ENCODE assay signal across 9 cellular contexts in the genomic region with DNA sequence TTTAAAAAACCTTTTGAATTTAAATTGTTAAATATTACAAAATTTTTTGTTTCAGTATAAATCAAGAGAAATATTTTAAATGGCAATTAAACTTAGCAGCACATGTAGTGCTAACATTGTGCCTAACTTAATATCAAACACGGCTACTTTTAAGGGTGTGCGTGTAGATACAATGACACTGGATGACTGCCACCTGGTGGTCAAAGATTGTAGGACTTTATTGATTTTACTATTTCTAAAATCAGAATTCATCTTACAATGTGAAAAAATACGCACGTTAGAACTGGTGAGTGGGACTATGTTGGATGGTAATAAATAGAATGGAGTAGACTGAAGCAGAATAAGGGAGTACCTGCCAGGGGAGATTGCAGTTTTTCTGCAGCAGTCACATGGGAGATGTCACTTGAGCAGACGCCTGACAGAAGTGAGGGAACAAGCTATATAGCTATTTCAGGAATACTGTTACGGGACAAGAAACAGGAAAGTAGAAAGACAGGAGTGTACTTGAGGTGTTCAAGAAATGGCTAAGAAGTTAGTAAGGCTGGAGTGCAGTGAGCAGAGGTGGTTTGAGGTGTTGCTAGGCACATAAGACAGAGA. TPM values are rescaled to one million over a fixed set of nuclear protein-coding genes. Genes with fewer than 3 reads are reported as not detected.
DNase-seq lines count a peak whose midpoint lies in the region; TF ChIP-seq lines count a peak whose summit lies in the region.
"Had no signal": no experiment of that assay in that cellular context is flagged by ENCODE, and none has a peak within 500 bp of the region (broad histone marks: within the 10 kb centered on the region; RNA-seq: fewer than 3 reads in every experiment).

No MANE protein-coding gene starts in this region.

- H3K79me2 ChIP-seq in SK-N-SH (ENCODE audit: insufficient read depth), result no peaks in the 10 kb centered on the region

- H3K4me2 ChIP-seq in SK-N-SH, result no peak overlapping the region
- H3K4me2 ChIP-seq: BLaER1 treated with 17β-estradiol and CSF1 and Interleukin-3, amounts not matched to agents 10 nM and 100 nM had no signal

- peaks cover 7% of the 10 kb centered on the region; the same call in 1 of the 2 replicates for H4K20me1 ChIP-seq in SK-N-SH (ENCODE audit: insufficient read depth)

- DNase-seq in NCI-H2171 treated with DMSO at 0.1 percent for 48 hours (lab: John Stamatoyannopoulos, UW) (peak; percentile 10), NCI-H2171 (lab: John Stamatoyannopoulos, UW) (no peak), SK-N-SH (peak; percentile 59), cardiac fibroblast (ENCODE audit: low read depth in 2 of 2) (peak; percentile 68 to 74), kidney glomerular epithelial cell (lab: John Stamatoyannopoulos, UW) (peak; percentile 1)
- DNase-seq in stimulated activated CD4-positive, alpha-beta T cell treated with anti-CD3 and anti-CD28 coated beads, TNF-alpha, amount 100 ng/mL, for 1 hour (ENCODE audit: low read depth in 3 of 3, low spot score in 1 of 3), result peak in 2 of 3 donors; percentile 9 to 11
- DNase-seq in NK-92 treated with Interleukin-12 subunit alpha and Interleukin-12 subunit beta, amount 100 ng/mL, for 24 hours (lab: John Stamatoyannopoulos, UW), result no peak

- H3K27me3 ChIP-seq in SK-N-SH (ENCODE audit: insufficient read depth), result no peaks in the 10 kb centered on the region
- H3K27me3 ChIP-seq: BLaER1 treated with 17β-estradiol and CSF1 and Interleukin-3, amounts not matched to agents 10 nM and 100 nM had no signal

- TF ChIP-seq RAD21 in Ishikawa (IDR thresholded peaks at IDR 0.05; ENCODE audit: low read depth) (peak; percentile 68), SK-N-SH (IDR thresholded peaks at IDR 0.05; ENCODE audit: low read length) (peak; percentile 79)

- CTCF ChIA-PET in SK-N-SH (lab: Yijun Ruan, JAX), result interaction anchor here (0.6 to 7.9 kb wide), 48 partner anchors 9 to 447 kb away, joined by 3 to 115 read pairs (median 4); partner anchors contain the start of gene DGAT2

- no peaks in the 10 kb centered on the region for H3K9me3 ChIP-seq in SK-N-SH
- H3K9me3 ChIP-seq: BLaER1 treated with 17β-estradiol and CSF1 and Interleukin-3, amounts not matched to agents 10 nM and 100 nM had no signal

- 26% methylated on average over 6 of the region's 6 CpGs for WGBS in SK-N-SH (ENCODE audit: low lambda C conversion rate)

- no peak overlapping the region for H3K9ac ChIP-seq in SK-N-SH
- H3K9ac ChIP-seq: BLaER1 treated with 17β-estradiol and CSF1 and Interleukin-3, amounts not matched to agents 10 nM and 100 nM had no signal

- H3F3A ChIP-seq in SK-N-SH (replicated peaks; ENCODE audit: insufficient read depth), result no peaks in the 10 kb centered on the region

- no peaks in the 10 kb centered on the region for H3K36me3 ChIP-seq in SK-N-SH (replicated peaks in 1 of 2; ENCODE audit: control insufficient read depth in 1 of 2, insufficient read depth in 2 of 2, low read length in 1 of 2)

- TF ChIP-seq CTCF in SK-N-SH (IDR thresholded peaks at IDR 0.05) (peak; percentile 83), cardiac fibroblast (IDR thresholded peaks at IDR 0.05; ENCODE audit: low read depth, low read length) (peak; percentile 48)

- no peak overlapping the region for H2AFZ ChIP-seq in SK-N-SH (ENCODE audit: low read depth)

- POLR2A ChIA-PET in SK-N-SH (lab: Yijun Ruan, JAX), result no interaction called here

- peaks cover 0 to 3% of the 10 kb centered on the region in 2 experiments; a peak in 2 of 4 replicates for H3K4me1 ChIP-seq in SK-N-SH (ENCODE audit: control insufficient read depth in 1 of 2, insufficient read depth in 2 of 2, low read depth in 1 of 2, low read length in 1 of 2)

- no peak overlapping the region for H3K27ac ChIP-seq in SK-N-SH (ENCODE audit: low read depth in 2 of 2, low read length in 1 of 2)
- H3K27ac ChIP-seq: BLaER1 treated with 17β-estradiol and CSF1 and Interleukin-3, amounts not matched to agents 10 nM and 100 nM had no signal

- no peaks in the 10 kb centered on the region for H3K9me2 ChIP-seq in SK-N-SH

- H3K4me3 ChIP-seq in SK-N-SH (ENCODE audit: low read depth in 2 of 2, low read length in 1 of 2) (no peak overlapping the region; a peak in 1 of 4 replicates), cardiac fibroblast (replicated peaks in 1 of 2; ENCODE audit: low read depth in 2 of 2, low read length in 2 of 2) (no peak overlapping the region)
- H3K4me3 ChIP-seq: BLaER1 treated with 17β-estradiol and CSF1 and Interleukin-3, amounts not matched to agents 10 nM and 100 nM had no signal

- no peak for TF ChIP-seq EP300 in Ishikawa (IDR thresholded peaks at IDR 0.05; ENCODE audit: borderline replicate concordance)
- no peak for TF ChIP-seq EP300 in SK-N-SH (IDR thresholded peaks at IDR 0.05; ENCODE audit: borderline replicate concordance in 1 of 2, low read depth in 1 of 2, low read length in 1 of 2)

TF ChIP-seq in Ishikawa, 13 proteins besides CTCF, POLR2A, EP300 and RAD21 (continues in another document):
- TF ChIP-seq REST (IDR thresholded peaks at IDR 0.05; ENCODE audit: low read depth), result no peak
- TF ChIP-seq, protein P1, sequence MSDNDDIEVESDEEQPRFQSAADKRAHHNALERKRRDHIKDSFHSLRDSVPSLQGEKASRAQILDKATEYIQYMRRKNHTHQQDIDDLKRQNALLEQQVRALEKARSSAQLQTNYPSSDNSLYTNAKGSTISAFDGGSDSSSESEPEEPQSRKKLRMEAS (IDR thresholded peaks at IDR 0.05), result no peak
- no peak for TF ChIP-seq CREB1 (IDR thresholded peaks at IDR 0.05; ENCODE audit: low read depth)
- no peak for TF ChIP-seq CEBPB (IDR thresholded peaks at IDR 0.05)
- no peak for TF ChIP-seq TEAD4 (IDR thresholded peaks at IDR 0.05)
- no peak for TF ChIP-seq ZBTB7A (IDR thresholded peaks at IDR 0.05; ENCODE audit: low read depth)
- no peak for TF ChIP-seq TCF12 (IDR thresholded peaks at IDR 0.05; ENCODE audit: low read depth)
- no peak for TF ChIP-seq FOXM1 (IDR thresholded peaks at IDR 0.05; ENCODE audit: borderline replicate concordance, low read depth)

TF ChIP-seq in SK-N-SH, 30 proteins besides CTCF, POLR2A, EP300 and RAD21:
- peak; percentile 69 for TF ChIP-seq SMC3 (IDR thresholded peaks at IDR 0.05; ENCODE audit: low read depth, low read length)
- no peak for TF ChIP-seq TCF12 (IDR thresholded peaks at IDR 0.05)
- TF ChIP-seq RCOR1 (IDR thresholded peaks at IDR 0.05; ENCODE audit: low read length), result no peak
TF ChIP-seq in SK-N-SH: peak in this region for 1.

RNA-seq across cellular contexts. Expression of gene UVRAG, which starts 52.9 kb away (rescaled TPM):
- 5.8 and 7.7 TPM in 2 replicates for polyA plus RNA-seq in SK-N-SH (2012; rRNA removed)
- 7.4 and 7.8 TPM in 2 replicates for polyA plus RNA-seq in SK-N-SH (2012; cell fraction: cytosol; rRNA removed)
- polyA plus RNA-seq in SK-N-SH (2012; cell fraction: nucleus; rRNA removed), result 9.6 and 11.4 TPM in 2 replicates

Comparison
In these comparisons a context has a peak if more than half of its experiments do, and no peak if none do; other contexts are left out.
1. DNase-seq: peak in NCI-H2171 treated with DMSO at 0.1 percent for 48 hours (single experiment), SK-N-SH (single experiment), cardiac fibroblast (2 of 2), kidney glomerular epithelial cell (single experiment) and stimulated activated CD4-positive, alpha-beta T cell treated with anti-CD3 and anti-CD28 coated beads, TNF-alpha, amount 100 ng/mL, for 1 hour (2 of 3); none in NCI-H2171 (single experiment) and NK-92 treated with Interleukin-12 subunit alpha and Interleukin-12 subunit beta, amount 100 ng/mL, for 24 hours (single experiment).